In the genomic region with DNA sequence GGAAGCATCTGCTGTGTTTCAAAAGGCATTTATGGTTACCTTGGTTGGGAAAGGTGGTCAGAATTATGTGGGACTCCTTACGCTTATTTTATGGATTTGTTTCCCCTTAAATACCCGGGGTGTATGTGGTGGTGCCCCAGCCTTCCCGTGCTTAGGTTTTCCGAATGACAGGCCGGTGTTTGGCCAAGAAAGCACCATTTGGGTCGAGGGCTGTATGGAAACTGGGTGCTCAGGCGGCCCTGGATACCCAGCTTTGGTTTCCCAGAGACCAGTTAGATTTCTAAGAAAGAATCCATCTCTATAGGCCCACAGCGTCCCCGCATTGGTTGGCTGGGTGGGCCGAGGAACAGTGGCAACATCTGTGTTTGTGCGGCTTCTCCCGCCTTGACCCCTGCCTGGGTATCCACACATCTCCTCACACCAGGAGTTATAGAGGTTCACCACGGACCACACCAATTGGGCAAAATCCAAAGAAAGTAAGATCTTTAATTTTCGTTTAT, we compare ENCODE assay signal across 9 cellular contexts. TPM values are rescaled to one million over a fixed set of nuclear protein-coding genes. Genes with fewer than 3 reads are reported as not detected.
DNase-seq lines count a peak whose midpoint lies in the region; ATAC-seq and TF ChIP-seq lines count a peak whose summit lies in the region.
"Had no signal": no experiment of that assay in that cellular context is flagged by ENCODE, and none has a peak within 500 bp of the region (broad histone marks: within the 10 kb centered on the region; RNA-seq: fewer than 3 reads in every experiment).

No MANE protein-coding gene starts in this region.

- H3K4me3 ChIP-seq in cardiac muscle cell: peak overlapping the region; percentile 41
- H3K4me3 ChIP-seq in choroid plexus epithelial cell (ENCODE audit: low read depth, low read length): peak overlapping the region; percentile 75
- peak overlapping the region; percentile 52 for H3K4me3 ChIP-seq in mesodermal cell (ENCODE audit: extremely low read depth, insufficient read depth, low read length, poor library complexity, severe bottlenecking)
- peak overlapping the region in 3 of 4 donors; percentile 59 to 79 (median 65) for H3K4me3 ChIP-seq in upper lobe of left lung

- peaks cover 97% of the 10 kb centered on the region for H3K27me3 ChIP-seq in cardiac muscle cell
- H3K27me3 ChIP-seq in upper lobe of left lung: no peaks in the 10 kb centered on the region

- H3K9me3 ChIP-seq in cardiac muscle cell (ENCODE audit: low read depth) (no peaks in the 10 kb centered on the region), mesodermal cell (ENCODE audit: control insufficient read depth, low read length) (no peaks in the 10 kb centered on the region), upper lobe of left lung (no peaks in the 10 kb centered on the region)

- ATAC-seq in left ventricle myocardium superior (no peak), upper lobe of left lung (ENCODE audit: low FRiP score in 2 of 2) (no peak), HG02610 (IDR thresholded peaks at IDR 0.05; ENCODE audit: unreplicated experiment) (no peak)

- intact Hi-C loops in left ventricle myocardium superior (cut with micrococcal nuclease): no loop called here

- DNase-seq in cardiac muscle cell (ENCODE audit: low read depth in 1 of 2, low spot score in 1 of 2): no peak
- no peak for DNase-seq in left ventricle myocardium superior
- no peak for DNase-seq in choroid plexus epithelial cell (ENCODE audit: low read depth)
- no peak for DNase-seq in upper lobe of left lung
- DNase-seq in NCI-H345 (lab: John Stamatoyannopoulos, UW): no peak
- no peak for DNase-seq in SK-N-DZ (ENCODE audit: low spot score)
- DNase-seq: stimulated activated CD4-positive, alpha-beta T cell treated with anti-CD3 and anti-CD28 coated beads, Interleukin-1b, Interleukin-23, amount 100 ng/mL, for 48 hours had no signal

- H3K4me1 ChIP-seq in cardiac muscle cell (ENCODE audit: low read depth) (peaks cover 4% of the 10 kb centered on the region), mesodermal cell (ENCODE audit: control insufficient read depth, insufficient read depth, low read length, poor library complexity, severe bottlenecking) (no peaks in the 10 kb centered on the region), upper lobe of left lung (peaks cover 0 to 19% (median 10%) of the 10 kb centered on the region in 4 donors)

- no peak for TF ChIP-seq EP300 in upper lobe of left lung (IDR thresholded peaks at IDR 0.05)

- H3K36me3 ChIP-seq in cardiac muscle cell (no peaks in the 10 kb centered on the region), mesodermal cell (ENCODE audit: control insufficient read depth, insufficient read depth, low read length) (no peaks in the 10 kb centered on the region), upper lobe of left lung (no peaks in the 10 kb centered on the region)

- no peak overlapping the region for H3K27ac ChIP-seq in cardiac muscle cell
- H3K27ac ChIP-seq in mesodermal cell (ENCODE audit: low read depth, low read length, severe bottlenecking): no peak overlapping the region
- H3K27ac ChIP-seq in upper lobe of left lung: no peak overlapping the region

- WGBS in mesodermal cell (ENCODE audit: insufficient coverage in 2 of 2), 2 experiments: 81 to 90% methylated on average over 10 to 13 of the region's 14 CpGs
- 83 to 90% methylated on average over 14 of the region's 14 CpGs for WGBS in upper lobe of left lung, 2 donors

- no peak for TF ChIP-seq CTCF in cardiac muscle cell (IDR thresholded peaks at IDR 0.05; ENCODE audit: low read depth, low read length)
- TF ChIP-seq CTCF in choroid plexus epithelial cell (conservative IDR thresholded peaks at IDR 0.05; ENCODE audit: low read depth, low read length): no peak
- TF ChIP-seq CTCF in upper lobe of left lung (IDR thresholded peaks at IDR 0.05): no peak

- TF ChIP-seq POLR2A in upper lobe of left lung (IDR thresholded peaks at IDR 0.05): no peak

RNA-seq across cellular contexts. Expression of a gene that starts 0.9 kb away (rescaled TPM):
- total RNA-seq in cardiac muscle cell: 0.11 and 0.30 TPM in 2 replicates
- not detected in 2 replicates for polyA plus RNA-seq in cardiac muscle cell
- 3.5 TPM for total RNA-seq in left ventricle myocardium superior
- polyA plus RNA-seq in mesodermal cell (2013, experiment 1 of 2): 1.1 TPM
- polyA plus RNA-seq in mesodermal cell (2013, experiment 2 of 2): 0.96 TPM
- total RNA-seq in upper lobe of left lung: 10 to 100 TPM; 14.4 to 47.1 (median 24.4) TPM
- polyA plus RNA-seq in SK-N-DZ (2014; cell fraction: cytosol; rRNA removed): 56.7 and 60.7 TPM in 2 replicates
- polyA plus RNA-seq in SK-N-DZ (2014; cell fraction: nucleus; rRNA removed): 140 and 233 TPM in 2 replicates
